28 cellular contexts compared by ENCODE assay signal in genomic region chr5:172148381-172148780, GRCh38. TPM values are rescaled to one million over a fixed set of nuclear protein-coding genes. Genes with fewer than 3 reads are reported as not detected.
DNase-seq lines count a peak whose midpoint lies in the region; ATAC-seq and FAIRE-seq lines count a peak whose summit lies in the region.
"Had no signal": no experiment of that assay in that cellular context is flagged by ENCODE, and none has a peak within 500 bp of the region (broad histone marks: within the 10 kb centered on the region; RNA-seq: fewer than 3 reads in every experiment).

No MANE protein-coding gene starts in this region.

- CTCF ChIA-PET in activated CD8-positive, alpha-beta T cell treated with anti-CD3 and anti-CD28 coated beads, Interleukin-2, amount 10 ng/mL, durations not matched to agents 7 days and 5 days (lab: Charles Lee): no interaction called here

- H3K4me3 Mint-ChIP-seq in activated T-cell treated with anti-CD3 and anti-CD28 coated beads, Interleukin-2, amount 50 U/mL, for 24 hours: no peak overlapping the region
- H3K4me3 Mint-ChIP-seq in activated CD8-positive, alpha-beta T cell treated with anti-CD3 and anti-CD28 coated beads, Interleukin-2, amount 10 ng/mL, durations not matched to agents 7 days and 5 days: no peak overlapping the region
- no peak overlapping the region for H3K4me3 Mint-ChIP-seq in stimulated activated effector memory CD8-positive, alpha-beta T cell treated with anti-CD3 and anti-CD28 coated beads, Interleukin-12 subunit alpha, Interleukin-12 subunit beta, amount 100 ng/mL, for 72 hours
- H3K4me3 Mint-ChIP-seq: activated CD4-positive, alpha-beta T cell treated with anti-CD3 and anti-CD28 coated beads, Interleukin-2, amount 10 ng/mL, durations not matched to agents 24 days and 14 days; memory B cell; nephron progenitor cell; stimulated activated naive CD8-positive, alpha-beta T cell treated with anti-CD3 and anti-CD28 coated beads, Interleukin-15, amount 100 ng/mL, for 72 hours had no signal

- H3K9me3 ChIP-seq in mucosa of rectum (ENCODE audit: control insufficient read depth in 2 of 2, low read length in 2 of 2): no peaks in the 10 kb centered on the region
- H3K9me3 ChIP-seq: ascending aorta, gastrocnemius medialis, prostate gland, transverse colon had no signal

- no peak for FAIRE-seq in RCC 7860 (lab: Jason Lieb, UNC)
- FAIRE-seq: A204.1, G401.6, K562 had no signal

- peaks cover 3 to 13% of the 10 kb centered on the region in 2 donors for H3K36me3 ChIP-seq in mucosa of rectum (ENCODE audit: control insufficient read depth in 2 of 2, insufficient read depth in 2 of 2, low read length in 2 of 2)
- H3K36me3 ChIP-seq: ascending aorta, gastrocnemius medialis, prostate gland, transverse colon had no signal

- peaks cover 14 to 37% of the 10 kb centered on the region in 2 donors for H3K4me1 ChIP-seq in mucosa of rectum (ENCODE audit: control insufficient read depth in 2 of 2, insufficient read depth in 2 of 2, low read length in 2 of 2)
- H3K4me1 ChIP-seq: ascending aorta, gastrocnemius medialis, prostate gland had no signal

- no peak overlapping the region for H3K4me3 ChIP-seq in mucosa of rectum (ENCODE audit: low read length in 2 of 2)
- H3K4me3 ChIP-seq: ascending aorta, gastrocnemius medialis, K562, prostate gland, skin epidermis, transverse colon had no signal

- H3K27ac ChIP-seq in mucosa of rectum (ENCODE audit: low read depth in 2 of 2, low read length in 2 of 2): peak overlapping the region; percentile 74 to 78
- H3K27ac ChIP-seq: ascending aorta, gastrocnemius medialis, prostate gland had no signal

- DNase-seq in activated T-cell treated with anti-CD3 and anti-CD28 coated beads, Interleukin-2, amount 50 U/mL, for 24 hours: no peak
- DNase-seq in activated T-cell treated with anti-CD3 and anti-CD28 coated beads, Interleukin-2, amount 50 U/mL, for 48 hours: no peak
- no peak for DNase-seq in activated CD8-positive, alpha-beta T cell treated with anti-CD3 and anti-CD28 coated beads, Interleukin-2, amount 10 ng/mL, durations not matched to agents 7 days and 5 days
- no peak for DNase-seq in stimulated activated effector memory CD8-positive, alpha-beta T cell treated with anti-CD3 and anti-CD28 coated beads, Interleukin-12 subunit alpha, Interleukin-12 subunit beta, amount 100 ng/mL, for 72 hours (ENCODE audit: low spot score in 2 of 2)
- DNase-seq in NK-92 (lab: John Stamatoyannopoulos, UW; ENCODE audit: unreplicated experiment): no peak
- DNase-seq in RCC 7860 (ENCODE audit: low spot score): no peak
- DNase-seq: activated CD4-positive, alpha-beta T cell treated with anti-CD3 and anti-CD28 coated beads, Interleukin-2, amount 10 ng/mL, durations not matched to agents 24 days and 14 days; activated naive CD4-positive, alpha-beta T cell treated with Interleukin-2 at 50 U/mL for 16 hours; DMS153; effector CD4-positive, alpha-beta T cell; gastrocnemius medialis; NCI-H187 treated with DMSO at 0.1 percent for 48 hours; nephron progenitor cell; SIG-M5; stimulated activated naive CD8-positive, alpha-beta T cell treated with anti-CD3 and anti-CD28 coated beads, Interleukin-15, amount 100 ng/mL, for 72 hours had no signal

- no peaks in the 10 kb centered on the region for H3K27me3 Mint-ChIP-seq in activated T-cell treated with anti-CD3 and anti-CD28 coated beads, Interleukin-2, amount 50 U/mL, for 24 hours
- H3K27me3 Mint-ChIP-seq in activated CD8-positive, alpha-beta T cell treated with anti-CD3 and anti-CD28 coated beads, Interleukin-2, amount 10 ng/mL, durations not matched to agents 7 days and 5 days (ENCODE audit: low read depth): no peaks in the 10 kb centered on the region
- H3K27me3 Mint-ChIP-seq: activated CD4-positive, alpha-beta T cell treated with anti-CD3 and anti-CD28 coated beads, Interleukin-2, amount 10 ng/mL, durations not matched to agents 24 days and 14 days; memory B cell; stimulated activated naive CD8-positive, alpha-beta T cell treated with anti-CD3 and anti-CD28 coated beads, Interleukin-15, amount 100 ng/mL, for 72 hours had no signal

- no peak for ATAC-seq in activated CD8-positive, alpha-beta T cell treated with anti-CD3 and anti-CD28 coated beads, Interleukin-2, amount 10 ng/mL, durations not matched to agents 7 days and 5 days
- ATAC-seq in stimulated activated effector memory CD8-positive, alpha-beta T cell treated with anti-CD3 and anti-CD28 coated beads, Interleukin-12 subunit alpha, Interleukin-12 subunit beta, amount 100 ng/mL, for 72 hours: no peak
- ATAC-seq in GM18517 (IDR thresholded peaks at IDR 0.05; ENCODE audit: unreplicated experiment): no peak
- ATAC-seq: esophagus mucosa; gastrocnemius medialis; stimulated activated naive CD8-positive, alpha-beta T cell treated with anti-CD3 and anti-CD28 coated beads, Interleukin-15, amount 100 ng/mL, for 72 hours had no signal

- H3K27me3 ChIP-seq in mucosa of rectum (ENCODE audit: control insufficient read depth in 2 of 2, insufficient read depth in 2 of 2, low read length in 2 of 2): no peaks in the 10 kb centered on the region
- H3K27me3 ChIP-seq: ascending aorta, gastrocnemius medialis, transverse colon had no signal

- H3K36me3 Mint-ChIP-seq in activated T-cell treated with anti-CD3 and anti-CD28 coated beads, Interleukin-2, amount 50 U/mL, for 24 hours (ENCODE audit: low read depth): peaks cover 73% of the 10 kb centered on the region
- peaks cover 74% of the 10 kb centered on the region for H3K36me3 Mint-ChIP-seq in activated CD8-positive, alpha-beta T cell treated with anti-CD3 and anti-CD28 coated beads, Interleukin-2, amount 10 ng/mL, durations not matched to agents 7 days and 5 days (ENCODE audit: low read depth)
- peaks cover 95% of the 10 kb centered on the region for H3K36me3 Mint-ChIP-seq in stimulated activated effector memory CD8-positive, alpha-beta T cell treated with anti-CD3 and anti-CD28 coated beads, Interleukin-12 subunit alpha, Interleukin-12 subunit beta, amount 100 ng/mL, for 72 hours

- H3K27ac Mint-ChIP-seq in activated T-cell treated with anti-CD3 and anti-CD28 coated beads, Interleukin-2, amount 50 U/mL, for 24 hours: peak overlapping the region; percentile 90
- peak overlapping the region; percentile 46 for H3K27ac Mint-ChIP-seq in activated CD8-positive, alpha-beta T cell treated with anti-CD3 and anti-CD28 coated beads, Interleukin-2, amount 10 ng/mL, durations not matched to agents 7 days and 5 days
- peak overlapping the region; percentile 89 for H3K27ac Mint-ChIP-seq in stimulated activated effector memory CD8-positive, alpha-beta T cell treated with anti-CD3 and anti-CD28 coated beads, Interleukin-12 subunit alpha, Interleukin-12 subunit beta, amount 100 ng/mL, for 72 hours
- H3K27ac Mint-ChIP-seq: nephron progenitor cell had no signal

- no peaks in the 10 kb centered on the region for H3K9me3 Mint-ChIP-seq in activated T-cell treated with anti-CD3 and anti-CD28 coated beads, Interleukin-2, amount 50 U/mL, for 24 hours
- no peaks in the 10 kb centered on the region for H3K9me3 Mint-ChIP-seq in activated CD8-positive, alpha-beta T cell treated with anti-CD3 and anti-CD28 coated beads, Interleukin-2, amount 10 ng/mL, durations not matched to agents 7 days and 5 days (ENCODE audit: insufficient read depth)
- no peaks in the 10 kb centered on the region for H3K9me3 Mint-ChIP-seq in stimulated activated effector memory CD8-positive, alpha-beta T cell treated with anti-CD3 and anti-CD28 coated beads, Interleukin-12 subunit alpha, Interleukin-12 subunit beta, amount 100 ng/mL, for 72 hours
- H3K9me3 Mint-ChIP-seq: activated CD4-positive, alpha-beta T cell treated with anti-CD3 and anti-CD28 coated beads, Interleukin-2, amount 10 ng/mL, durations not matched to agents 24 days and 14 days; memory B cell; nephron progenitor cell; stimulated activated naive CD8-positive, alpha-beta T cell treated with anti-CD3 and anti-CD28 coated beads, Interleukin-15, amount 100 ng/mL, for 72 hours had no signal

- H3K4me1 Mint-ChIP-seq in activated T-cell treated with anti-CD3 and anti-CD28 coated beads, Interleukin-2, amount 50 U/mL, for 24 hours (ENCODE audit: low read depth): peaks cover 93% of the 10 kb centered on the region
- peaks cover 72% of the 10 kb centered on the region for H3K4me1 Mint-ChIP-seq in activated CD8-positive, alpha-beta T cell treated with anti-CD3 and anti-CD28 coated beads, Interleukin-2, amount 10 ng/mL, durations not matched to agents 7 days and 5 days (ENCODE audit: low read depth)
- H3K4me1 Mint-ChIP-seq in stimulated activated effector memory CD8-positive, alpha-beta T cell treated with anti-CD3 and anti-CD28 coated beads, Interleukin-12 subunit alpha, Interleukin-12 subunit beta, amount 100 ng/mL, for 72 hours: peaks cover 89% of the 10 kb centered on the region

- no peak overlapping the region for H3K9ac ChIP-seq in mucosa of rectum (ENCODE audit: low read depth in 1 of 2, low read length in 2 of 2)

- POLR2A ChIA-PET in activated CD8-positive, alpha-beta T cell treated with anti-CD3 and anti-CD28 coated beads, Interleukin-2, amount 10 ng/mL, durations not matched to agents 7 days and 5 days (lab: Charles Lee): no interaction called here

RNA-seq across cellular contexts. Expression of gene STK10, which starts 39.6 kb away (rescaled TPM):
- total RNA-seq in activated CD8-positive, alpha-beta T cell treated with anti-CD3 and anti-CD28 coated beads, Interleukin-2, amount 10 ng/mL, durations not matched to agents 7 days and 5 days: 100 to 1,000 TPM; 294 to 299 TPM

RNA-seq across cellular contexts. Expression of gene EFCAB9, which starts 45.6 kb away (rescaled TPM):
- total RNA-seq in activated CD8-positive, alpha-beta T cell treated with anti-CD3 and anti-CD28 coated beads, Interleukin-2, amount 10 ng/mL, durations not matched to agents 7 days and 5 days: not detected
- total RNA-seq: activated CD4-positive, alpha-beta T cell treated with anti-CD3 and anti-CD28 coated beads, Interleukin-2, amount 10 ng/mL, durations not matched to agents 24 days and 14 days; ascending aorta; chondrocyte; esophagus mucosa; gastrocnemius medialis; K562; prostate gland; T-helper 1 cell treated with Interleukin-12 subunit alpha and Interleukin-12 subunit beta and Interleukin-4 antibody, amounts not matched to agents 30 ng/mL and 1 ng/mL, for 36 hours; transverse colon had no signal
